8 cellular contexts compared by ENCODE assay signal in genomic region chrX:49166914-49167739, GRCh38. TPM values are rescaled to one million over a fixed set of nuclear protein-coding genes. Genes with fewer than 3 reads are reported as not detected.
A peak's percentile ranks its signal among the peaks of the same experiment; 100 is the strongest.
DNase-seq lines count a peak whose midpoint lies in the region; ATAC-seq and TF ChIP-seq lines count a peak whose summit lies in the region.

No MANE protein-coding gene starts in this region.

- DNase-seq in AG10803 (ENCODE audit: low read depth) = peak; percentile 86
- DNase-seq in NCI-H2196 (lab: John Stamatoyannopoulos, UW; ENCODE audit: unreplicated experiment) = peak; percentile 47
- DNase-seq in activated CD8-positive, alpha-beta memory T cell treated with anti-CD3 and anti-CD28 coated beads for 1 hour (ENCODE audit: extremely low read depth in 1 of 2, low read depth in 1 of 2) = peak; percentile 44 to 56
- DNase-seq in endodermal cell = peak; percentile 53
- peak; percentile 55 for DNase-seq in mucosa of gallbladder (ENCODE audit: low spot score)
- peak; percentile 78 for DNase-seq in stromal cell of bone marrow (ENCODE audit: low read depth)
- DNase-seq in GM19240 (ENCODE audit: insufficient read length, low spot score) = no peak

- no peaks in the 10 kb centered on the region for H3K9me3 ChIP-seq in endodermal cell (ENCODE audit: control insufficient read depth, low read length)

- no peak overlapping the region for H3K27ac ChIP-seq in endodermal cell (ENCODE audit: low read depth, low read length)

- no peak overlapping the region for H3K27ac Mint-ChIP-seq in endodermal cell

- peak overlapping the region; percentile 45 for H3K4me3 Mint-ChIP-seq in endodermal cell

- peaks cover 63% of the 10 kb centered on the region for H3K27me3 Mint-ChIP-seq in endodermal cell (ENCODE audit: insufficient read depth)

- peak overlapping the region; percentile 59 for H3K4me3 ChIP-seq in AG10803 (ENCODE audit: low read length)
- H3K4me3 ChIP-seq in endodermal cell (ENCODE audit: low read length) = no peak overlapping the region

- 31 to 34% methylated on average over 7 to 33 of the region's 35 CpGs for WGBS in endodermal cell (ENCODE audit: insufficient coverage in 1 of 2, insufficient read length in 1 of 2), 2 experiments

- H3K36me3 Mint-ChIP-seq in endodermal cell (ENCODE audit: low read depth) = no peaks in the 10 kb centered on the region

- H3K27me3 ChIP-seq in endodermal cell (ENCODE audit: control insufficient read depth, insufficient read depth, low read length, poor library complexity, severe bottlenecking) = peaks cover 51% of the 10 kb centered on the region

- no peaks in the 10 kb centered on the region for H3K4me1 ChIP-seq in endodermal cell (ENCODE audit: control insufficient read depth, insufficient read depth, low read length)

- peak; percentile 11 for ATAC-seq in GM21723 (IDR thresholded peaks at IDR 0.05; ENCODE audit: unreplicated experiment)

- no peaks in the 10 kb centered on the region for H3K36me3 ChIP-seq in endodermal cell (ENCODE audit: control insufficient read depth, insufficient read depth, low read length)

- TF ChIP-seq CTCF in AG10803 (conservative IDR thresholded peaks at IDR 0.05; ENCODE audit: low read length) (no peak), endodermal cell (conservative IDR thresholded peaks at IDR 0.05) (no peak)

- peaks cover 59% of the 10 kb centered on the region for H3K9me3 Mint-ChIP-seq in endodermal cell

- H3K4me1 Mint-ChIP-seq in endodermal cell = no peaks in the 10 kb centered on the region

- H3K9ac ChIP-seq in endodermal cell (ENCODE audit: extremely low read depth, low read length, poor library complexity, severe bottlenecking) = no peak overlapping the region

RNA-seq across cellular contexts. Expression of gene MAGIX, which starts 4.6 kb away (rescaled TPM):
- total RNA-seq in endodermal cell (1 to 10 TPM; 1.2 to 1.3 TPM), mucosa of gallbladder (18.3 TPM)
- polyA plus RNA-seq in endodermal cell (2013, experiment 1 of 2) = 0.46 TPM
- 0.70 TPM for polyA plus RNA-seq in endodermal cell (2013, experiment 2 of 2)

RNA-seq across cellular contexts. Expression of gene PLP2, which starts 4.6 kb away (rescaled TPM):
- total RNA-seq in endodermal cell (1 to 10 TPM; 1.9 to 2.0 TPM), mucosa of gallbladder (44.0 TPM)
- polyA plus RNA-seq in endodermal cell (2013, experiment 1 of 2) = 3.4 TPM
- polyA plus RNA-seq in endodermal cell (2013, experiment 2 of 2) = 2.3 TPM

RNA-seq across cellular contexts. Expression of gene PRICKLE3, which starts 19.0 kb away (rescaled TPM):
- 10 to 100 TPM; 10.7 to 12.0 TPM for total RNA-seq in endodermal cell
- polyA plus RNA-seq in endodermal cell (2013, experiment 1 of 2) = 5.5 TPM
- polyA plus RNA-seq in endodermal cell (2013, experiment 2 of 2) = 5.5 TPM
- 16.3 TPM for total RNA-seq in mucosa of gallbladder

RNA-seq across cellular contexts. Expression of gene SYP, which starts 32.9 kb away (rescaled TPM):
- total RNA-seq in endodermal cell = under 1 TPM; 0.48 to 0.51 TPM
- polyA plus RNA-seq in endodermal cell (2013, experiment 1 of 2) = 7.7 TPM
- polyA plus RNA-seq in endodermal cell (2013, experiment 2 of 2) = 5.4 TPM
- 1.9 TPM for total RNA-seq in mucosa of gallbladder

RNA-seq across cellular contexts. Expression of gene GPKOW, which starts 43.6 kb away (rescaled TPM):
- total RNA-seq in endodermal cell (10 to 100 TPM; 17.9 to 23.7 TPM), mucosa of gallbladder (22.7 TPM)
- polyA plus RNA-seq in endodermal cell (2013, experiment 1 of 2) = 25.1 TPM
- polyA plus RNA-seq in endodermal cell (2013, experiment 2 of 2) = 23.2 TPM

Comparison
In these comparisons a context has a peak if more than half of its experiments do, and no peak if none do; other contexts are left out.
1. RNA of gene PLP2, which starts 4.6 kb away (total RNA-seq): 44.0 TPM in mucosa of gallbladder (single experiment); 1.9 to 2.0 TPM in endodermal cell; every median in the first group is over 10 times any median in the second.